17 cellular contexts compared by ENCODE assay signal in genomic region chr10:126525326-126525725, GRCh38.
"Had no signal": no experiment of that assay in that cellular context is flagged by ENCODE, and none has a peak within 500 bp of the region (broad histone marks: within the 10 kb centered on the region; RNA-seq: fewer than 3 reads in every experiment).

No MANE protein-coding gene starts in this region.

- H3K4me1 ChIP-seq: foreskin keratinocyte, heart right ventricle, left lung, sigmoid colon, spleen had no signal

- H3K4me3 ChIP-seq: heart right ventricle, left lung, sigmoid colon, spleen had no signal

- H3K36me3 Mint-ChIP-seq: activated naive CD8-positive, alpha-beta T cell; brain; memory B cell; naive thymus-derived CD8-positive, alpha-beta T cell had no signal

- DNase-seq: activated CD4-positive, alpha-beta T cell treated with anti-CD3 and anti-CD28 coated beads, Interleukin-2, amount 10 ng/mL, durations not matched to agents 7 days and 5 days; activated CD8-positive, alpha-beta memory T cell treated with anti-CD3 and anti-CD28 coated beads, Interleukin-2, amount 50 U/mL, for 48 hours; activated gamma-delta T cell treated with Interleukin-2 at 50 U/mL for 16 hours; activated T-cell treated with anti-CD3 and anti-CD28 coated beads, Interleukin-2, amount 50 U/mL, for 72 hours; effector memory CD4-positive, alpha-beta T cell; foreskin keratinocyte; heart right ventricle; left lung; naive thymus-derived CD8-positive, alpha-beta T cell; occipital lobe; sigmoid colon; spleen; stimulated activated naive CD8-positive, alpha-beta T cell treated with anti-CD3 and anti-CD28 coated beads, Interleukin-15, amount 100 ng/mL, for 72 hours had no signal

- H3K27me3 Mint-ChIP-seq: activated CD4-positive, alpha-beta T cell treated with anti-CD3 and anti-CD28 coated beads, Interleukin-2, amount 10 ng/mL, durations not matched to agents 7 days and 5 days; activated naive CD8-positive, alpha-beta T cell; stimulated activated naive CD8-positive, alpha-beta T cell treated with anti-CD3 and anti-CD28 coated beads, Interleukin-15, amount 100 ng/mL, for 72 hours had no signal

- H3K9me3 Mint-ChIP-seq: activated CD4-positive, alpha-beta T cell treated with anti-CD3 and anti-CD28 coated beads, Interleukin-2, amount 10 ng/mL, durations not matched to agents 7 days and 5 days; activated T-cell treated with anti-CD3 and anti-CD28 coated beads, Interleukin-2, amount 50 U/mL, for 72 hours; stimulated activated naive CD8-positive, alpha-beta T cell treated with anti-CD3 and anti-CD28 coated beads, Interleukin-15, amount 100 ng/mL, for 72 hours; T-helper 2 cell treated with Interferon-gamma antibody and Interleukin-4, amounts not matched to agents 5 μg/mL and 100 μg/mL, for 36 hours had no signal

- H3K9me3 ChIP-seq: heart right ventricle, left lung, sigmoid colon, spleen had no signal

- H3K27ac ChIP-seq: foreskin keratinocyte, heart right ventricle, left lung, sigmoid colon, spleen had no signal

- H3K4me1 Mint-ChIP-seq: activated CD4-positive, alpha-beta T cell treated with anti-CD3 and anti-CD28 coated beads, Interleukin-2, amount 10 ng/mL, durations not matched to agents 7 days and 5 days; memory B cell; naive thymus-derived CD8-positive, alpha-beta T cell; stimulated activated naive CD8-positive, alpha-beta T cell treated with anti-CD3 and anti-CD28 coated beads, Interleukin-15, amount 100 ng/mL, for 72 hours had no signal

- H3K27me3 ChIP-seq: foreskin keratinocyte had no signal

- H3K36me3 ChIP-seq: heart right ventricle, left lung, sigmoid colon, spleen had no signal

- H3K27ac Mint-ChIP-seq: activated CD4-positive, alpha-beta T cell treated with anti-CD3 and anti-CD28 coated beads, Interleukin-2, amount 10 ng/mL, durations not matched to agents 7 days and 5 days; activated naive CD8-positive, alpha-beta T cell; activated T-cell treated with anti-CD3 and anti-CD28 coated beads, Interleukin-2, amount 50 U/mL, for 72 hours; brain; memory B cell; naive thymus-derived CD8-positive, alpha-beta T cell; stimulated activated naive CD8-positive, alpha-beta T cell treated with anti-CD3 and anti-CD28 coated beads, Interleukin-15, amount 100 ng/mL, for 72 hours; T-helper 2 cell treated with Interferon-gamma antibody and Interleukin-4, amounts not matched to agents 5 μg/mL and 100 μg/mL, for 36 hours had no signal

- H3K4me3 Mint-ChIP-seq: activated CD4-positive, alpha-beta T cell treated with anti-CD3 and anti-CD28 coated beads, Interleukin-2, amount 10 ng/mL, durations not matched to agents 7 days and 5 days; activated naive CD8-positive, alpha-beta T cell; activated T-cell treated with anti-CD3 and anti-CD28 coated beads, Interleukin-2, amount 50 U/mL, for 72 hours; brain; memory B cell; naive thymus-derived CD8-positive, alpha-beta T cell; stimulated activated naive CD8-positive, alpha-beta T cell treated with anti-CD3 and anti-CD28 coated beads, Interleukin-15, amount 100 ng/mL, for 72 hours; T-helper 2 cell treated with Interferon-gamma antibody and Interleukin-4, amounts not matched to agents 5 μg/mL and 100 μg/mL, for 36 hours had no signal
